ENCODE assay signal across 11 cellular contexts in genomic region chr10:122149607-122150505, GRCh38.
DNase-seq lines count a peak whose midpoint lies in the region; ATAC-seq and TF ChIP-seq lines count a peak whose summit lies in the region.
"Had no signal": no experiment of that assay in that cellular context is flagged by ENCODE, and none has a peak within 500 bp of the region (broad histone marks: within the 10 kb centered on the region; RNA-seq: fewer than 3 reads in every experiment).

No MANE protein-coding gene starts in this region.

- WGBS in neuronal stem cell (ENCODE audit: extremely low coverage in 2 of 2, insufficient read length in 2 of 2, insufficient replicate concordance in 1 of 2), 2 donors: no CpG with 5 or more reads among the region's 40 CpGs
- WGBS in upper lobe of left lung, 2 donors: 70 to 74% methylated on average over 20 to 40 of the region's 40 CpGs

- peaks cover 3% of the 10 kb centered on the region for H3K79me1 ChIP-seq in neuronal stem cell (ENCODE audit: low read depth, low read length)

- H4K8ac ChIP-seq in neuronal stem cell (ENCODE audit: low read depth, low read length): no peak overlapping the region

- H3K9ac ChIP-seq in neuronal stem cell (ENCODE audit: low read depth, low read length, poor library complexity): peak overlapping the region; percentile 25

- H3K4me1 ChIP-seq in neuronal stem cell (ENCODE audit: control insufficient read depth in 2 of 2, insufficient read depth in 1 of 2, low read depth in 1 of 2, low read length in 2 of 2): peaks cover 26 to 29% of the 10 kb centered on the region in 2 donors
- peaks cover 23 to 54% (median 31%) of the 10 kb centered on the region in 4 donors for H3K4me1 ChIP-seq in upper lobe of left lung

- no peak overlapping the region for H4K91ac ChIP-seq in neuronal stem cell (ENCODE audit: low read depth, low read length, poor library complexity)

- TF ChIP-seq POLR2A in upper lobe of left lung (IDR thresholded peaks at IDR 0.05) (no peak), GM18505 (IDR thresholded peaks at IDR 0.05; ENCODE audit: borderline replicate concordance, extremely low read depth, insufficient read depth, insufficient read length) (no peak)

- no peak overlapping the region for H2BK120ac ChIP-seq in neuronal stem cell (ENCODE audit: low read depth, low read length)

- H3K14ac ChIP-seq in neuronal stem cell (ENCODE audit: low read length): peak overlapping the region; percentile 73

- intact Hi-C loops in dorsolateral prefrontal cortex (cut with DNase I): loop anchor here (5.0 to 10.0 kb wide), 2 partner anchors 305 to 417 kb away; partner anchors contain the start of gene ARMS2 (in 1 of the 2)

- no peak overlapping the region for H2AFZ ChIP-seq in neuronal stem cell (ENCODE audit: low read length)

- H2BK5ac ChIP-seq in neuronal stem cell (ENCODE audit: low read length): peak overlapping the region; percentile 63

- H3K27ac ChIP-seq in neuronal stem cell (replicated peaks; ENCODE audit: low read length): no peak overlapping the region
- H3K27ac ChIP-seq in upper lobe of left lung: peak overlapping the region; percentile 36 to 64 (median 42)
- H3K27ac ChIP-seq in dorsolateral prefrontal cortex: peak overlapping the region in 11 of 59 donors; percentile 1 to 70 (median 46)

- peaks cover 4 to 27% of the 10 kb centered on the region in 2 donors for H3K36me3 ChIP-seq in neuronal stem cell (replicated peaks in 1 of 2; ENCODE audit: control insufficient read depth in 2 of 2, insufficient read depth in 2 of 2, low read length in 2 of 2)
- H3K36me3 ChIP-seq in upper lobe of left lung: peaks cover 0 to 52% (median 17%) of the 10 kb centered on the region in 4 donors

- ATAC-seq in upper lobe of left lung (ENCODE audit: low FRiP score in 2 of 2) (peak; percentile 20 to 71), GM18505 (IDR thresholded peaks at IDR 0.05; ENCODE audit: unreplicated experiment) (no peak)

- peak overlapping the region; percentile 17 for H3K23ac ChIP-seq in neuronal stem cell (ENCODE audit: low read depth, low read length, poor library complexity)

- H3K18ac ChIP-seq in neuronal stem cell (ENCODE audit: low read length): peak overlapping the region; percentile 81

- H3K9me3 ChIP-seq in neuronal stem cell (replicated peaks in 1 of 2; ENCODE audit: control insufficient read depth in 2 of 2, insufficient read depth in 1 of 2, low read depth in 1 of 2, low read length in 2 of 2) (peaks cover 2 to 15% of the 10 kb centered on the region in 2 donors), upper lobe of left lung (no peaks in the 10 kb centered on the region)

- peak overlapping the region; percentile 84 for H2AK5ac ChIP-seq in neuronal stem cell (ENCODE audit: low read depth, low read length)

- H3K27me3 ChIP-seq in neuronal stem cell (ENCODE audit: control insufficient read depth in 3 of 3, insufficient read depth in 3 of 3, low read depth in 1 of 3, low read length in 3 of 3): no peaks in the 10 kb centered on the region
- H3K27me3 ChIP-seq in upper lobe of left lung: no peaks in the 10 kb centered on the region
- no peaks in the 10 kb centered on the region for H3K27me3 ChIP-seq in dorsolateral prefrontal cortex

- H3K4me2 ChIP-seq in neuronal stem cell (ENCODE audit: insufficient read depth, low read length, poor library complexity, severe bottlenecking): no peak overlapping the region

- peak overlapping the region; percentile 8 for H3K4ac ChIP-seq in neuronal stem cell (ENCODE audit: low read length)

- peak overlapping the region; percentile 88 for H2BK15ac ChIP-seq in neuronal stem cell (ENCODE audit: low read length)

- peak; percentile 91 for DNase-seq in NCI-H82 (lab: John Stamatoyannopoulos, UW)
- DNase-seq in fibroblast of pulmonary artery (ENCODE audit: low read depth): peak; percentile 82
- no peak for DNase-seq in neuronal stem cell (ENCODE audit: low spot score)
- peak in 1 of 2 donors; percentile 82 for DNase-seq in upper lobe of left lung
- no peak for DNase-seq in dorsolateral prefrontal cortex
- DNase-seq in COR-L47 (lab: John Stamatoyannopoulos, UW): no peak
- no peak for DNase-seq in GOT3 (lab: John Stamatoyannopoulos, UW)
- DNase-seq: activated CD4-positive, alpha-beta memory T cell treated with anti-CD3 and anti-CD28 coated beads for 36 hours; KG1; NCI-H526 had no signal

- H3K4me3 ChIP-seq in fibroblast of pulmonary artery (replicated peaks; ENCODE audit: low read depth, low read length): no peak overlapping the region
- H3K4me3 ChIP-seq in neuronal stem cell (ENCODE audit: low read length in 2 of 2): no peak overlapping the region
- H3K4me3 ChIP-seq in upper lobe of left lung: no peak overlapping the region
- no peak overlapping the region for H3K4me3 ChIP-seq in dorsolateral prefrontal cortex

- no peak for TF ChIP-seq CTCF in fibroblast of pulmonary artery (IDR thresholded peaks at IDR 0.05; ENCODE audit: low read length, missing control alignments)
- TF ChIP-seq CTCF in upper lobe of left lung (IDR thresholded peaks at IDR 0.05): no peak
- TF ChIP-seq CTCF in dorsolateral prefrontal cortex (IDR thresholded peaks at IDR 0.05 in 54 of 56, conservative IDR thresholded peaks at IDR 0.05 in 2 of 56; ENCODE audit: low read depth in 1 of 56, partially characterized antibody in 56 of 56): no peak

- H2BK12ac ChIP-seq in neuronal stem cell (ENCODE audit: low read length): no peak overlapping the region

- TF ChIP-seq EP300 in upper lobe of left lung (IDR thresholded peaks at IDR 0.05): no peak

Comparison
In these comparisons a context has a peak if more than half of its experiments do, and no peak if none do; other contexts are left out.
1. DNase-seq: peak in NCI-H82 (single experiment) and fibroblast of pulmonary artery (single experiment); none in neuronal stem cell (single experiment), dorsolateral prefrontal cortex (0 of 10), COR-L47 (single experiment) and GOT3 (single experiment).